Comparison of ENCODE assay signal across 1 cellular context in genomic region chr20:45067558-45067957, GRCh38.
TF ChIP-seq lines count a peak whose summit lies in the region.

No MANE protein-coding gene starts in this region.

TF ChIP-seq in K562, 482 proteins besides CTCF, POLR2A, EP300 and RAD21:
- no peak for TF ChIP-seq ZNF57 (CRISPR knock-in tag; IDR thresholded peaks at IDR 0.05)
- no peak for TF ChIP-seq PBX2 (CRISPR knock-in tag; IDR thresholded peaks at IDR 0.05; ENCODE audit: low read depth)
- peak; percentile 57 for TF ChIP-seq PBX2 (tag; conservative IDR thresholded peaks at IDR 0.05; ENCODE audit: low read depth)
